Comparison of ENCODE assay signal across 22 cellular contexts in genomic region chr6:154514481-154514880, GRCh38.
"Had no signal": no experiment of that assay in that cellular context is flagged by ENCODE, and none has a peak within 500 bp of the region (broad histone marks: within the 10 kb centered on the region; RNA-seq: fewer than 3 reads in every experiment).

No MANE protein-coding gene starts in this region.

- DNase-seq: dermis blood vessel endothelial cell; esophagus squamous epithelium; foreskin fibroblast; glutamatergic neuron; islet precursor cell; mammary epithelial cell; natural killer cell; nucleus accumbens; stimulated activated CD4-positive, alpha-beta T cell treated with anti-CD3 and anti-CD28 coated beads, Interleukin-2, amount 100 ng/mL, for 24 hours; stimulated activated CD4-positive, alpha-beta T cell treated with anti-CD3 and anti-CD28 coated beads, Interleukin-4, amount 100 ng/mL, for 4 hours; stimulated activated naive B cell treated with anti-CD40 and anti-IgM and Interleukin-4, amounts not matched to agents 10 μg/mL and 1 μg/mL and 100 μg/mL, for 72 hours; stimulated activated naive CD8-positive, alpha-beta T cell treated with anti-CD3 and anti-CD28 coated beads, Interleukin-15, amount 100 ng/mL, for 72 hours; testis; transverse colon had no signal

- H3K36me3 Mint-ChIP-seq: natural killer cell; neural progenitor cell; stimulated activated naive B cell treated with anti-CD40 and anti-IgM and Interleukin-4, amounts not matched to agents 10 μg/mL and 1 μg/mL and 100 μg/mL, for 72 hours had no signal

- H3K4me1 ChIP-seq: parathyroid adenoma, prostate gland had no signal

- H3K4me3 ChIP-seq: esophagus squamous epithelium, gastroesophageal sphincter, neural progenitor cell, prostate gland, skin epidermis, testis, transverse colon had no signal

- FAIRE-seq: colon had no signal

- H3K4me2 ChIP-seq: neural progenitor cell had no signal

- H3K36me3 ChIP-seq: esophagus squamous epithelium, gastroesophageal sphincter, neural progenitor cell, prostate gland, transverse colon had no signal

- H3K27me3 ChIP-seq: gastroesophageal sphincter, neural progenitor cell, testis, transverse colon had no signal

- H3K27ac ChIP-seq: esophagus squamous epithelium, gastroesophageal sphincter, neural progenitor cell, parathyroid adenoma, prostate gland, skin epidermis, transverse colon had no signal

- H3K9me3 ChIP-seq: esophagus squamous epithelium, gastroesophageal sphincter, prostate gland, testis, transverse colon had no signal

- ATAC-seq: gastroesophageal sphincter; left lobe of liver; natural killer cell; sciatic nerve; stimulated activated naive B cell treated with anti-CD40 and anti-IgM and Interleukin-4, amounts not matched to agents 10 μg/mL and 1 μg/mL and 100 μg/mL, for 72 hours; stimulated activated naive CD8-positive, alpha-beta T cell treated with anti-CD3 and anti-CD28 coated beads, Interleukin-15, amount 100 ng/mL, for 72 hours had no signal

- H3K79me2 ChIP-seq: parathyroid adenoma had no signal

- H3K27ac Mint-ChIP-seq: natural killer cell; neural progenitor cell; stimulated activated naive B cell treated with anti-CD40 and anti-IgM and Interleukin-4, amounts not matched to agents 10 μg/mL and 1 μg/mL and 100 μg/mL, for 72 hours; stimulated activated naive CD8-positive, alpha-beta T cell treated with anti-CD3 and anti-CD28 coated beads, Interleukin-15, amount 100 ng/mL, for 72 hours had no signal

- H3K9me3 Mint-ChIP-seq: natural killer cell; neural progenitor cell; stimulated activated naive B cell treated with anti-CD40 and anti-IgM and Interleukin-4, amounts not matched to agents 10 μg/mL and 1 μg/mL and 100 μg/mL, for 72 hours; stimulated activated naive CD8-positive, alpha-beta T cell treated with anti-CD3 and anti-CD28 coated beads, Interleukin-15, amount 100 ng/mL, for 72 hours had no signal

- H2AFZ ChIP-seq: neural progenitor cell, parathyroid adenoma had no signal

- H3K9ac ChIP-seq: neural progenitor cell, parathyroid adenoma had no signal

- H3K4me3 Mint-ChIP-seq: natural killer cell; neural progenitor cell; stimulated activated naive B cell treated with anti-CD40 and anti-IgM and Interleukin-4, amounts not matched to agents 10 μg/mL and 1 μg/mL and 100 μg/mL, for 72 hours; stimulated activated naive CD8-positive, alpha-beta T cell treated with anti-CD3 and anti-CD28 coated beads, Interleukin-15, amount 100 ng/mL, for 72 hours had no signal
